ENCODE assay signal across 42 cellular contexts in genomic region chr1:152462636-152463035, GRCh38. TPM values are rescaled to one million over a fixed set of nuclear protein-coding genes. Genes with fewer than 3 reads are reported as not detected.
"Had no signal": no experiment of that assay in that cellular context is flagged by ENCODE, and none has a peak within 500 bp of the region (broad histone marks: within the 10 kb centered on the region; RNA-seq: fewer than 3 reads in every experiment).

No MANE protein-coding gene starts in this region.

- H3K27ac Mint-ChIP-seq: activated naive CD4-positive, alpha-beta T cell treated with anti-CD3 and anti-CD28 coated beads for 36 hours; activated naive CD4-positive, alpha-beta T cell treated with anti-CD3 and anti-CD28 coated beads, Interleukin-2, amount 10 ng/mL, durations not matched to agents 7 days and 5 days; activated naive CD4-positive, alpha-beta T cell treated with anti-CD3 and anti-CD28 coated beads, Interleukin-2, amount 50 U/mL, for 24 hours; activated naive CD4-positive, alpha-beta T cell treated with anti-CD3 and anti-CD28 coated beads, Interleukin-2, amount 50 U/mL, for 72 hours; activated naive CD8-positive, alpha-beta T cell; activated naive CD8-positive, alpha-beta T cell treated with anti-CD3 and anti-CD28 coated beads for 36 hours; activated naive CD8-positive, alpha-beta T cell treated with anti-CD3 and anti-CD28 coated beads, Interleukin-2, amount 10 ng/mL, durations not matched to agents 7 days and 5 days; activated naive CD8-positive, alpha-beta T cell treated with anti-CD3 and anti-CD28 coated beads, Interleukin-2, amount 50 U/mL, for 24 hours; activated T-cell treated with anti-CD3 and anti-CD28 coated beads, Interleukin-2, amount 50 U/mL, for 24 hours; activated T-cell treated with anti-CD3 and anti-CD28 coated beads, Interleukin-2, amount 50 U/mL, for 72 hours; activated T-helper 1 cell treated with anti-CD3 and anti-CD28 coated beads, Interleukin-12 subunit alpha, Interleukin-12 subunit beta, Interleukin-2, Interleukin-4 antibody, amounts not matched to agents 30 ng/mL and 10 ng/mL and 1 ng/mL, durations not matched to agents 14 hours and 24 hours and 36 hours; activated T-helper 17 cell treated with anti-CD3 and anti-CD28 coated beads, Interleukin-2, amount 50 U/mL, for 72 hours; activated T-helper 2 cell treated with anti-CD3 and anti-CD28 coated beads, Interferon-gamma antibody, Interleukin-2, Interleukin-4, amounts not matched to agents 10 μg/mL and 5 μg/mL and 100 μg/mL, durations not matched to agents 14 hours and 24 hours and 36 hours; brain had no signal

- H3K36me3 Mint-ChIP-seq: activated naive CD4-positive, alpha-beta T cell treated with anti-CD3 and anti-CD28 coated beads, Interleukin-2, amount 10 ng/mL, durations not matched to agents 7 days and 5 days; activated naive CD4-positive, alpha-beta T cell treated with anti-CD3 and anti-CD28 coated beads, Interleukin-2, amount 50 U/mL, for 72 hours; activated naive CD8-positive, alpha-beta T cell; activated naive CD8-positive, alpha-beta T cell treated with anti-CD3 and anti-CD28 coated beads, Interleukin-2, amount 10 ng/mL, durations not matched to agents 7 days and 5 days; brain had no signal

- DNase-seq: activated effector memory CD4-positive, alpha-beta T cell treated with anti-CD3 and anti-CD28 coated beads, Interleukin-2, amount 50 U/mL, for 16 hours; activated effector memory CD4-positive, alpha-beta T cell treated with Interleukin-2 at 50 U/mL for 16 hours; activated gamma-delta T cell; activated gamma-delta T cell treated with Interleukin-2 at 50 U/mL for 16 hours; activated naive CD4-positive, alpha-beta T cell; activated naive CD4-positive, alpha-beta T cell treated with anti-CD3 and anti-CD28 coated beads for 36 hours; activated naive CD4-positive, alpha-beta T cell treated with anti-CD3 and anti-CD28 coated beads, Interleukin-2, amount 10 ng/mL, durations not matched to agents 7 days and 5 days; activated naive CD4-positive, alpha-beta T cell treated with anti-CD3 and anti-CD28 coated beads, Interleukin-2, amount 50 U/mL, for 16 hours; activated naive CD4-positive, alpha-beta T cell treated with Interleukin-2 at 50 U/mL for 16 hours; activated naive CD8-positive, alpha-beta T cell treated with anti-CD3 and anti-CD28 coated beads for 36 hours; activated naive CD8-positive, alpha-beta T cell treated with anti-CD3 and anti-CD28 coated beads, Interleukin-2, amount 10 ng/mL, durations not matched to agents 7 days and 5 days; activated naive CD8-positive, alpha-beta T cell treated with anti-CD3 and anti-CD28 coated beads, Interleukin-2, amount 50 U/mL, for 24 hours; activated T-cell treated with anti-CD3 and anti-CD28 coated beads, Interleukin-2, amount 50 U/mL, for 24 hours; activated T-cell treated with anti-CD3 and anti-CD28 coated beads, Interleukin-2, amount 50 U/mL, for 4 hours; activated T-cell treated with anti-CD3 and anti-CD28 coated beads, Interleukin-2, amount 50 U/mL, for 48 hours; activated T-cell treated with anti-CD3 and anti-CD28 coated beads, Interleukin-2, amount 50 U/mL, for 72 hours; adrenal gland; amniotic stem cell; amygdala; anterior cingulate cortex; aorta; body of pancreas; brain microvascular endothelial cell; caudate nucleus; central memory CD4-positive, alpha-beta T cell; cerebellar nuclear complex had no signal

- H3K27me3 Mint-ChIP-seq: brain had no signal

- H3K4me1 Mint-ChIP-seq: brain had no signal

- H3K4me3 Mint-ChIP-seq: activated naive CD4-positive, alpha-beta T cell treated with anti-CD3 and anti-CD28 coated beads for 36 hours; activated naive CD4-positive, alpha-beta T cell treated with anti-CD3 and anti-CD28 coated beads, Interleukin-2, amount 10 ng/mL, durations not matched to agents 7 days and 5 days; activated naive CD4-positive, alpha-beta T cell treated with anti-CD3 and anti-CD28 coated beads, Interleukin-2, amount 50 U/mL, for 24 hours; activated naive CD8-positive, alpha-beta T cell; activated naive CD8-positive, alpha-beta T cell treated with anti-CD3 and anti-CD28 coated beads for 36 hours; activated naive CD8-positive, alpha-beta T cell treated with anti-CD3 and anti-CD28 coated beads, Interleukin-2, amount 10 ng/mL, durations not matched to agents 7 days and 5 days; activated naive CD8-positive, alpha-beta T cell treated with anti-CD3 and anti-CD28 coated beads, Interleukin-2, amount 50 U/mL, for 24 hours; activated T-cell treated with anti-CD3 and anti-CD28 coated beads, Interleukin-2, amount 50 U/mL, for 24 hours; activated T-cell treated with anti-CD3 and anti-CD28 coated beads, Interleukin-2, amount 50 U/mL, for 4 hours; activated T-cell treated with anti-CD3 and anti-CD28 coated beads, Interleukin-2, amount 50 U/mL, for 72 hours; activated T-helper 1 cell treated with anti-CD3 and anti-CD28 coated beads, Interleukin-12 subunit alpha, Interleukin-12 subunit beta, Interleukin-2, Interleukin-4 antibody, amounts not matched to agents 30 ng/mL and 10 ng/mL and 1 ng/mL, durations not matched to agents 14 hours and 24 hours and 36 hours; activated T-helper 17 cell treated with anti-CD3 and anti-CD28 coated beads, Interleukin-2, amount 50 U/mL, for 72 hours; brain; central memory CD8-positive, alpha-beta T cell had no signal

- H3K9me3 Mint-ChIP-seq: activated naive CD4-positive, alpha-beta T cell treated with anti-CD3 and anti-CD28 coated beads for 36 hours; activated naive CD4-positive, alpha-beta T cell treated with anti-CD3 and anti-CD28 coated beads, Interleukin-2, amount 10 ng/mL, durations not matched to agents 7 days and 5 days; activated naive CD4-positive, alpha-beta T cell treated with anti-CD3 and anti-CD28 coated beads, Interleukin-2, amount 50 U/mL, for 24 hours; activated naive CD4-positive, alpha-beta T cell treated with anti-CD3 and anti-CD28 coated beads, Interleukin-2, amount 50 U/mL, for 72 hours; activated T-helper 17 cell treated with anti-CD3 and anti-CD28 coated beads, Interleukin-2, amount 50 U/mL, for 72 hours; central memory CD8-positive, alpha-beta T cell had no signal

RNA-seq across cellular contexts. Expression of gene LCE5A, which starts 48.0 kb away (rescaled TPM):
- total RNA-seq: activated naive CD4-positive, alpha-beta T cell treated with anti-CD3 and anti-CD28 coated beads for 36 hours; activated naive CD4-positive, alpha-beta T cell treated with anti-CD3 and anti-CD28 coated beads, Interleukin-2, amount 50 U/mL, for 72 hours; activated naive CD8-positive, alpha-beta T cell treated with anti-CD3 and anti-CD28 coated beads for 36 hours; activated naive CD8-positive, alpha-beta T cell treated with anti-CD3 and anti-CD28 coated beads, Interleukin-2, amount 10 ng/mL, durations not matched to agents 7 days and 5 days; activated T-cell treated with anti-CD3 and anti-CD28 coated beads, Interleukin-2, amount 50 U/mL, for 4 hours; activated T-cell treated with anti-CD3 and anti-CD28 coated beads, Interleukin-2, amount 50 U/mL, for 72 hours; activated T-helper 1 cell treated with anti-CD3 and anti-CD28 coated beads, Interleukin-12 subunit alpha, Interleukin-12 subunit beta, Interleukin-2, Interleukin-4 antibody, amounts not matched to agents 30 ng/mL and 10 ng/mL and 1 ng/mL, durations not matched to agents 14 hours and 24 hours and 36 hours; activated T-helper 17 cell treated with anti-CD3 and anti-CD28 coated beads, Interleukin-2, amount 50 U/mL, for 72 hours; activated T-helper 2 cell treated with anti-CD3 and anti-CD28 coated beads, Interferon-gamma antibody, Interleukin-2, Interleukin-4, amounts not matched to agents 10 μg/mL and 5 μg/mL and 100 μg/mL, durations not matched to agents 14 hours and 24 hours and 36 hours; adrenal gland; aorta; ascending aorta; astrocyte; body of pancreas; breast epithelium; bronchial epithelial cell; cardiac muscle cell; cardiac septum; cerebellum; chondrocyte had no signal

RNA-seq across cellular contexts. Expression of gene CRNN, which starts 48.6 kb away (rescaled TPM):
- total RNA-seq: activated naive CD4-positive, alpha-beta T cell treated with anti-CD3 and anti-CD28 coated beads for 36 hours; activated naive CD4-positive, alpha-beta T cell treated with anti-CD3 and anti-CD28 coated beads, Interleukin-2, amount 50 U/mL, for 72 hours; activated naive CD8-positive, alpha-beta T cell treated with anti-CD3 and anti-CD28 coated beads for 36 hours; activated naive CD8-positive, alpha-beta T cell treated with anti-CD3 and anti-CD28 coated beads, Interleukin-2, amount 10 ng/mL, durations not matched to agents 7 days and 5 days; activated T-cell treated with anti-CD3 and anti-CD28 coated beads, Interleukin-2, amount 50 U/mL, for 4 hours; activated T-cell treated with anti-CD3 and anti-CD28 coated beads, Interleukin-2, amount 50 U/mL, for 72 hours; activated T-helper 1 cell treated with anti-CD3 and anti-CD28 coated beads, Interleukin-12 subunit alpha, Interleukin-12 subunit beta, Interleukin-2, Interleukin-4 antibody, amounts not matched to agents 30 ng/mL and 10 ng/mL and 1 ng/mL, durations not matched to agents 14 hours and 24 hours and 36 hours; activated T-helper 17 cell treated with anti-CD3 and anti-CD28 coated beads, Interleukin-2, amount 50 U/mL, for 72 hours; activated T-helper 2 cell treated with anti-CD3 and anti-CD28 coated beads, Interferon-gamma antibody, Interleukin-2, Interleukin-4, amounts not matched to agents 10 μg/mL and 5 μg/mL and 100 μg/mL, durations not matched to agents 14 hours and 24 hours and 36 hours; adrenal gland; aorta; astrocyte; body of pancreas; cardiac muscle cell; cardiac septum; cerebellum; chondrocyte had no signal

RNA-seq across cellular contexts. Expression of gene CRCT1, which starts 51.6 kb away (rescaled TPM):
- total RNA-seq: activated naive CD4-positive, alpha-beta T cell treated with anti-CD3 and anti-CD28 coated beads for 36 hours; activated naive CD4-positive, alpha-beta T cell treated with anti-CD3 and anti-CD28 coated beads, Interleukin-2, amount 50 U/mL, for 72 hours; activated naive CD8-positive, alpha-beta T cell treated with anti-CD3 and anti-CD28 coated beads for 36 hours; activated naive CD8-positive, alpha-beta T cell treated with anti-CD3 and anti-CD28 coated beads, Interleukin-2, amount 10 ng/mL, durations not matched to agents 7 days and 5 days; activated T-cell treated with anti-CD3 and anti-CD28 coated beads, Interleukin-2, amount 50 U/mL, for 4 hours; activated T-cell treated with anti-CD3 and anti-CD28 coated beads, Interleukin-2, amount 50 U/mL, for 72 hours; activated T-helper 1 cell treated with anti-CD3 and anti-CD28 coated beads, Interleukin-12 subunit alpha, Interleukin-12 subunit beta, Interleukin-2, Interleukin-4 antibody, amounts not matched to agents 30 ng/mL and 10 ng/mL and 1 ng/mL, durations not matched to agents 14 hours and 24 hours and 36 hours; activated T-helper 17 cell treated with anti-CD3 and anti-CD28 coated beads, Interleukin-2, amount 50 U/mL, for 72 hours; activated T-helper 2 cell treated with anti-CD3 and anti-CD28 coated beads, Interferon-gamma antibody, Interleukin-2, Interleukin-4, amounts not matched to agents 10 μg/mL and 5 μg/mL and 100 μg/mL, durations not matched to agents 14 hours and 24 hours and 36 hours; adrenal gland; aorta; ascending aorta; astrocyte; body of pancreas; breast epithelium; cardiac muscle cell; cardiac septum; cerebellum; chondrocyte had no signal
